In the genomic region with DNA sequence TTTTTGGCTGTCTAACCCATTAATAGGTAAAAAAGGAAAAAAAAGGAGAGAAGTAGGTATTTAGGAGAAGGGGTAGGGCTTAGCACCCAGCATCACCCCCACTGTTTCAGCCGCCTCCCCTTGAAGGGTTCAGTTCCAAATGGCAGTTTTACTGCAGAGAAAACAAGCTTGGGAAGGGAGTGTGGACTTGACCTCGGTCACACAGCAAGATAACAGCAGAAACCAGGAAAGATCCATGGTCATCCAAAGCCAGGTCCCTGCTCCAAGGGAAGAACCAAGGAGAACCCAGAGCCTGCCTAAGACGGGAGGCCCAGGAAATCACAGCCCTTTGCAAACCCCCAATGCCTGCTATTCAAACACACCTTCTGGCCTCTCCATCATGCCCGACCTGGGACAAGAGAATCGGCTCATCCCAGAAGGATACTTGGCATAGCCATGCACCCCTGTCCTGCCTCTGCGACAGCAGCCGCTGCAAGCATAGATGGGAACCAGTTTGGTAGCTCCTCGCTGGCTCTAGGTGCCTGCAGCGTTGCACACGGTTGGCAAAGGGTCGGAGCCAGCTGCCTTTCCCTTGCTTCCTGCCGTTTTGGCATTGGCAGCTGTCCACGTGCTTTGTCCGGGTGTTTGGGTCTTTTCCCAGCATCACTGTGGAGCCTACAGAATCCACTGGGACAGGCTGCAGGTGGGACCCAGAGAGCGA, we compare ENCODE assay signal across 24 cellular contexts.
A peak's percentile ranks its signal among the peaks of the same experiment; 100 is the strongest.
DNase-seq lines count a peak whose midpoint lies in the region; FAIRE-seq and TF ChIP-seq lines count a peak whose summit lies in the region.
"Had no signal": no experiment of that assay in that cellular context is flagged by ENCODE, and none has a peak within 500 bp of the region (broad histone marks: within the 10 kb centered on the region; RNA-seq: fewer than 3 reads in every experiment).

No MANE protein-coding gene starts in this region.

- intact Hi-C loops in ovary (cut with DNase I) (no loop called here), lower leg skin (cut with DNase I; ENCODE audit: low total_unique reads) (no loop called here)

- TF ChIP-seq EP300 in ovary (IDR thresholded peaks at IDR 0.05) = no peak

- peak; percentile 22 for DNase-seq in NCI-H2196 (lab: John Stamatoyannopoulos, UW; ENCODE audit: unreplicated experiment)
- DNase-seq in NCI-H2196 treated with DMSO at 0.1 percent for 48 hours (lab: John Stamatoyannopoulos, UW; ENCODE audit: unreplicated experiment) = no peak
- peak; percentile 19 for DNase-seq in LNCaP clone FGC (ENCODE audit: low read depth)
- DNase-seq in cerebellum (ENCODE audit: low spot score) = peak; percentile 5
- DNase-seq in ovary = peak in 3 of 5 donors; percentile 41 to 57 (median 49)
- no peak for DNase-seq in DMS53 treated with DMSO at 0.1 percent for 48 hours (lab: John Stamatoyannopoulos, UW; ENCODE audit: unreplicated experiment)
- no peak for DNase-seq in lower leg skin (ENCODE audit: low spot score in 2 of 2)
- no peak for DNase-seq in RCC 7860 (ENCODE audit: low spot score)
- DNase-seq: activated CD4-positive, alpha-beta T cell treated with anti-CD3 and anti-CD28 coated beads, Interleukin-2, amount 50 U/mL, for 4 hours; activated CD4-positive, CD25-positive, alpha-beta regulatory T cell; CD8-positive, alpha-beta T cell; foreskin keratinocyte; naive thymus-derived CD4-positive, alpha-beta T cell; NCI-H1417 treated with DMSO at 0.1 percent for 48 hours; NCI-H2171; NCI-H526; stimulated activated CD4-positive, alpha-beta T cell treated with anti-CD3 and anti-CD28 coated beads, Interleukin-2, amount 100 ng/mL, for 24 hours; T-cell had no signal

- TF ChIP-seq POLR2A in ovary (IDR thresholded peaks at IDR 0.05) = no peak
- TF ChIP-seq POLR2A in lower leg skin (IDR thresholded peaks at IDR 0.05) = no peak

- WGBS in ovary, 3 donors = 65 to 68% (median 68%) methylated on average over 15 of the region's 15 CpGs
- 56 to 57% methylated on average over 13 to 15 of the region's 15 CpGs for WGBS in lower leg skin, 2 donors

- no peaks in the 10 kb centered on the region for H3K36me3 ChIP-seq in ovary
- H3K36me3 ChIP-seq: cardiac muscle cell, HAP-1, heart left ventricle, tibial nerve had no signal

- H3K4me1 ChIP-seq in ovary (ENCODE audit: insufficient read depth) = peaks cover 13% of the 10 kb centered on the region
- H3K4me1 ChIP-seq: A549, foreskin keratinocyte, HAP-1 had no signal

- H3K9me3 ChIP-seq in ovary = no peaks in the 10 kb centered on the region
- H3K9me3 ChIP-seq: A549, HAP-1, heart left ventricle, tibial nerve had no signal

- no peak overlapping the region for H3K4me3 ChIP-seq in LNCaP clone FGC (ENCODE audit: low read depth, low read length)
- H3K4me3 ChIP-seq in ovary = no peak overlapping the region
- H3K4me3 ChIP-seq in lower leg skin (ENCODE audit: low read depth, poor library complexity, severe bottlenecking) = no peak overlapping the region
- H3K4me3 ChIP-seq: A549, cardiac muscle cell, HAP-1, heart left ventricle, smooth muscle cell, tibial nerve had no signal

- FAIRE-seq in RCC 7860 (lab: Jason Lieb, UNC) = no peak
- FAIRE-seq: A549 had no signal

- no peak overlapping the region for H3K27ac ChIP-seq in ovary
- H3K27ac ChIP-seq: A549, cardiac muscle cell, foreskin keratinocyte, heart left ventricle, tibial nerve had no signal

- TF ChIP-seq CTCF in LNCaP clone FGC (IDR thresholded peaks at IDR 0.05; ENCODE audit: control insufficient read depth, extremely low read depth, insufficient read depth) = no peak
- no peak for TF ChIP-seq CTCF in ovary (IDR thresholded peaks at IDR 0.05)
- TF ChIP-seq CTCF in lower leg skin (IDR thresholded peaks at IDR 0.05) = no peak

- H3K27me3 ChIP-seq in ovary = no peaks in the 10 kb centered on the region
- H3K27me3 ChIP-seq: cardiac muscle cell, tibial nerve had no signal

Comparison
In these comparisons a context has a peak if more than half of its experiments do, and no peak if none do; other contexts are left out.
1. DNase-seq: peak in NCI-H2196 (single experiment), LNCaP clone FGC (single experiment), cerebellum (single experiment) and ovary (3 of 5); none in NCI-H2196 treated with DMSO at 0.1 percent for 48 hours (single experiment), DMS53 treated with DMSO at 0.1 percent for 48 hours (single experiment), lower leg skin (0 of 2) and RCC 7860 (single experiment).